In genomic region chr1:48687271-48688045, GRCh38 we compare ENCODE assay signal across 1 cellular context.
TF ChIP-seq lines count a peak whose summit lies in the region.

No MANE protein-coding gene starts in this region.

TF ChIP-seq in HEK293, 187 proteins besides CTCF, POLR2A, EP300 and RAD21 (continued from another document):
- peak; percentile 62 for TF ChIP-seq ZNF341 (tag by site-specific recombination; IDR thresholded peaks at IDR 0.05; ENCODE audit: low read depth)
- no peak for TF ChIP-seq KLF8 (tag by site-specific recombination; IDR thresholded peaks at IDR 0.05)
- TF ChIP-seq INSM2 (tag by site-specific recombination; IDR thresholded peaks at IDR 0.05) = no peak
- TF ChIP-seq ZFHX2 (tag by site-specific recombination; conservative IDR thresholded peaks at IDR 0.05) = 0 out of 2 replicates have a peak, but pooled peaks have one; percentile 26
